ENCODE assay signal across 8 cellular contexts in the genomic region with DNA sequence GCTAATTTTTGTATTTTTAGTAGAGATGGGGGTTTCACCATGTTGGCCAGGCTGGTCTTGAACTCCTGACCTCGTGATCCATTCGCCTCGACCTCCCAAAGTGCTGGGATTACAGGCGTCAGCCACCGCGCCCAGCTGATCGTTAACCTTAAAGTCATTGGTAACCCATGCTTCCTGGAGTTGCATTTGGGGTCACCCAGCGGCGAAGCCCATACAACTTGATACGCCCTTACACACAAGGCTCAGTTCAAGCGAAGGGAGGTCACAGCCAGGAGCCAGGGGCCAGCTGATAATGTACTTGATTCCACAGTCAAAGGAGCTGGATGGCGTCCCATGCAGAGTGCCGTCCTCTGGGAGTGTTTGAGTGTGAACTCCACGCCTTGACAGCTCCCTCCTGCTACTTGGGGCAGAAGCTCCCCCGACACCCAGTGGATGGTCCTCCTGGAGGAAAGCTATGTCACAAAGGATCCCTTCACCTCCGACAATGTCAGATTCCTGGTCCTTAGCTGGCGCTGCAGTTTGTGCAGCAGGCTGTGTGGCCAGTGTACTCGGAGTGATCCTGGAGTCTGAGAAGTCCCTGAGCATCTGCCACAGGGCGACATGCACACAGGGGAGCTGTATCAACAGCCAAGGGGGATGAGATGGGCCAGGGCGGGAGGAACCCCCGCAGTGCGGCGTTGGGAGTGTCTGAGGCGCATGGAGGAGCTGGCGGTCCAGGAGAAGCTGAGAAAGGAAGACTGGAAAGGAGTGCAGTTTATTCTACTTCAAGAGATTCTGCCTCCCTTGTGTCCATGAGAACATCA. TPM values are rescaled to one million over a fixed set of nuclear protein-coding genes. Genes with fewer than 3 reads are reported as not detected.
DNase-seq lines count a peak whose midpoint lies in the region; ATAC-seq, FAIRE-seq and TF ChIP-seq lines count a peak whose summit lies in the region.

No MANE protein-coding gene starts in this region.

- no peak for TF ChIP-seq RAD21 in HepG2 (CRISPR knock-in tag; IDR thresholded peaks at IDR 0.05)

- no peaks in the 10 kb centered on the region for H3K27me3 Mint-ChIP-seq in T-helper 2 cell treated with Interferon-gamma antibody and Interleukin-4, amounts not matched to agents 5 μg/mL and 100 μg/mL, for 36 hours (ENCODE audit: low read depth)
- H3K27me3 Mint-ChIP-seq in activated naive CD8-positive, alpha-beta T cell treated with anti-CD3 and anti-CD28 coated beads, Interleukin-2, amount 50 U/mL, for 24 hours, result no peaks in the 10 kb centered on the region

- H3K27me3 ChIP-seq in HepG2 (ENCODE audit: control insufficient read depth in 1 of 2, insufficient read depth in 2 of 2, low read length in 2 of 2) (no peaks in the 10 kb centered on the region), subcutaneous abdominal adipose tissue (ENCODE audit: control insufficient read depth in 5 of 5, insufficient read depth in 4 of 5, low read length in 5 of 5) (no peaks in the 10 kb centered on the region)

- DNase-seq in T-helper 2 cell treated with Interferon-gamma antibody and Interleukin-4, amounts not matched to agents 5 μg/mL and 100 μg/mL, for 36 hours (ENCODE audit: low spot score), result no peak
- DNase-seq in T-helper 2 cell (no peak), HepG2 (ENCODE audit: low spot score) (no peak), MV-4-11 (lab: John Stamatoyannopoulos, UW) (no peak)
- DNase-seq in activated naive CD8-positive, alpha-beta T cell treated with anti-CD3 and anti-CD28 coated beads, Interleukin-2, amount 50 U/mL, for 24 hours, result no peak
- DNase-seq in activated CD4-positive, CD25-positive, alpha-beta regulatory T cell (lab: John Stamatoyannopoulos, UW), result no peak

- H3K36me3 Mint-ChIP-seq in T-helper 2 cell treated with Interferon-gamma antibody and Interleukin-4, amounts not matched to agents 5 μg/mL and 100 μg/mL, for 36 hours (ENCODE audit: low read depth), result peaks cover 9% of the 10 kb centered on the region
- peaks cover 12% of the 10 kb centered on the region for H3K36me3 Mint-ChIP-seq in activated naive CD8-positive, alpha-beta T cell treated with anti-CD3 and anti-CD28 coated beads, Interleukin-2, amount 50 U/mL, for 24 hours (ENCODE audit: low read depth)

- no peak overlapping the region for H3K9ac ChIP-seq in HepG2 (ENCODE audit: insufficient read depth, low read depth, low read length)
- no peak overlapping the region for H3K9ac ChIP-seq in subcutaneous abdominal adipose tissue (ENCODE audit: low read length in 5 of 5)

- H3K4me3 ChIP-seq in HepG2 (replicated peaks in 1 of 3; ENCODE audit: insufficient read depth in 1 of 3, low read depth in 2 of 3, low read length in 3 of 3) (no peak overlapping the region), subcutaneous abdominal adipose tissue (ENCODE audit: low read depth in 1 of 5, low read length in 5 of 5) (peak overlapping the region; percentile 22 to 81 (median 69))

- no peaks in the 10 kb centered on the region for H4K20me1 ChIP-seq in HepG2 (ENCODE audit: insufficient read depth, low read length)

- H3K9me3 ChIP-seq in HepG2 (ENCODE audit: low read length), result no peaks in the 10 kb centered on the region
- H3K9me3 ChIP-seq in subcutaneous abdominal adipose tissue (ENCODE audit: control insufficient read depth in 5 of 5, low read length in 5 of 5), result no peaks in the 10 kb centered on the region

- no peak for TF ChIP-seq CTCF in HepG2 (CRISPR knock-in tag; IDR thresholded peaks at IDR 0.05)

- H3K4me2 ChIP-seq in HepG2 (ENCODE audit: low read depth, low read length), result no peak overlapping the region

- no peak for FAIRE-seq in HepG2 (lab: Jason Lieb, UNC)

- TF ChIP-seq EP300 in HepG2 (IDR thresholded peaks at IDR 0.05; ENCODE audit: low read depth in 2 of 2, low read length in 2 of 2), result no peak
- no peak for TF ChIP-seq EP300 in HepG2 (CRISPR knock-in tag; IDR thresholded peaks at IDR 0.05; ENCODE audit: borderline replicate concordance)

- peak overlapping the region; percentile 56 for H3K4me3 Mint-ChIP-seq in T-helper 2 cell treated with Interferon-gamma antibody and Interleukin-4, amounts not matched to agents 5 μg/mL and 100 μg/mL, for 36 hours
- H3K4me3 Mint-ChIP-seq in activated naive CD8-positive, alpha-beta T cell treated with anti-CD3 and anti-CD28 coated beads, Interleukin-2, amount 50 U/mL, for 24 hours, result peak overlapping the region; percentile 76

- H3K27ac ChIP-seq in HepG2 (ENCODE audit: extremely low read length, insufficient read depth, low read length) (no peak overlapping the region), subcutaneous abdominal adipose tissue (ENCODE audit: low read depth, low read length) (peak overlapping the region; percentile 78)

- POLR2A ChIA-PET in HepG2 (lab: Yijun Ruan, JAX), result interaction anchor here (1.1 kb wide), 1 partner anchor 8 kb away, joined by 8 read pairs; a partner anchor contains a TSS

- 99% methylated on average over 25 of the region's 25 CpGs for WGBS in HepG2 (ENCODE audit: low lambda C conversion rate)

- no peak for ATAC-seq in activated naive CD8-positive, alpha-beta T cell treated with anti-CD3 and anti-CD28 coated beads, Interleukin-2, amount 50 U/mL, for 24 hours
- ATAC-seq in HepG2 (peak; percentile 34; the same call in 2 of the 3 replicates), HG02571 (IDR thresholded peaks at IDR 0.05; ENCODE audit: unreplicated experiment) (no peak)

- intact Hi-C loops in HepG2 (cut with micrococcal nuclease; ENCODE audit: unreplicated experiment), result no loop called here

- H3K9me3 Mint-ChIP-seq in T-helper 2 cell treated with Interferon-gamma antibody and Interleukin-4, amounts not matched to agents 5 μg/mL and 100 μg/mL, for 36 hours, result no peaks in the 10 kb centered on the region
- no peaks in the 10 kb centered on the region for H3K9me3 Mint-ChIP-seq in activated naive CD8-positive, alpha-beta T cell treated with anti-CD3 and anti-CD28 coated beads, Interleukin-2, amount 50 U/mL, for 24 hours

- peaks cover 33% of the 10 kb centered on the region for H3K4me1 Mint-ChIP-seq in T-helper 2 cell treated with Interferon-gamma antibody and Interleukin-4, amounts not matched to agents 5 μg/mL and 100 μg/mL, for 36 hours (ENCODE audit: low read depth)
- peaks cover 39% of the 10 kb centered on the region for H3K4me1 Mint-ChIP-seq in activated naive CD8-positive, alpha-beta T cell treated with anti-CD3 and anti-CD28 coated beads, Interleukin-2, amount 50 U/mL, for 24 hours

- H2AFZ ChIP-seq in HepG2 (ENCODE audit: low read length), result no peak overlapping the region

- H3K36me3 ChIP-seq in HepG2 (replicated peaks in 1 of 2; ENCODE audit: control insufficient read depth in 1 of 2, insufficient read depth in 2 of 2, low read length in 2 of 2) (peaks cover 2 to 3% of the 10 kb centered on the region in 2 experiments; a peak in 2 of 5 replicates), subcutaneous abdominal adipose tissue (ENCODE audit: control insufficient read depth in 5 of 5, insufficient read depth in 5 of 5, low read length in 5 of 5) (no peaks in the 10 kb centered on the region)

- in situ Hi-C loops in HepG2 (cut with HindIII; ENCODE audit: extremely low pct_ligation_motif_present, low pct_unique_long_range_greater_than_20kb), result no loop called here

- CTCF ChIA-PET in HepG2 (lab: Yijun Ruan, JAX; ENCODE audit: low intra/inter-chr PET ratio, low total read pairs), result no interaction called here

- no TSS peak for BruUV-seq in HepG2 (replicated peaks; lab: Mats Ljungman, UMichigan)

- H3K27ac Mint-ChIP-seq in T-helper 2 cell treated with Interferon-gamma antibody and Interleukin-4, amounts not matched to agents 5 μg/mL and 100 μg/mL, for 36 hours, result peak overlapping the region; percentile 83
- peak overlapping the region; percentile 69 for H3K27ac Mint-ChIP-seq in activated naive CD8-positive, alpha-beta T cell treated with anti-CD3 and anti-CD28 coated beads, Interleukin-2, amount 50 U/mL, for 24 hours

- H3K79me2 ChIP-seq in HepG2 (ENCODE audit: insufficient read depth, low read length), result peaks cover 6% of the 10 kb centered on the region

- TF ChIP-seq POLR2A in HepG2 (IDR thresholded peaks at IDR 0.05; ENCODE audit: insufficient read depth in 1 of 2, low read depth in 2 of 2, low read length in 2 of 2), result no peak

- H3K4me1 ChIP-seq in HepG2 (ENCODE audit: insufficient read depth, low read length), result peaks cover 15% of the 10 kb centered on the region
- H3K4me1 ChIP-seq in subcutaneous abdominal adipose tissue (ENCODE audit: control insufficient read depth in 5 of 5, insufficient read depth in 5 of 5, low read length in 5 of 5), result peaks cover 0 to 13% (median 11%) of the 10 kb centered on the region in 5 donors

RNA-seq across cellular contexts. Expression of a gene that starts 7.9 kb away (rescaled TPM):
- 12.1 and 12.6 TPM in 2 replicates for total RNA-seq in HepG2 (2016; rRNA removed; fragmentation: Illumina TruSeq; extraction: Trizol)
- total RNA-seq in HepG2 (2016; cell fraction: cytosol; rRNA removed; fragmentation: Illumina TruSeq; extraction: Trizol; ENCODE audit: low read depth), result 11.8 and 17.4 TPM in 2 replicates
- 5.5 and 11.3 TPM in 2 replicates for total RNA-seq in HepG2 (2016; cell fraction: insoluble cytoplasmic fraction; rRNA removed; fragmentation: Illumina TruSeq; extraction: Trizol)
- 9.1 and 10.3 TPM in 2 replicates for total RNA-seq in HepG2 (2016; cell fraction: membrane; rRNA removed; fragmentation: Illumina TruSeq; extraction: Trizol)
- 30.1 and 37.8 TPM in 2 replicates for total RNA-seq in HepG2 (2016; cell fraction: nucleus; rRNA removed; fragmentation: Illumina TruSeq; extraction: Trizol)
- 8.3 and 9.8 TPM in 2 replicates for polyA plus RNA-seq in HepG2 (2011; rRNA removed)
- polyA plus RNA-seq in HepG2 (2011; cell fraction: cytosol; rRNA removed), result 3.0 and 3.5 TPM in 2 replicates
- 13.4 and 18.3 TPM in 2 replicates for polyA plus RNA-seq in HepG2 (2011; cell fraction: nucleus; rRNA removed)
- 6.2 and 11.1 TPM in 2 replicates for polyA plus RNA-seq in HepG2 (2012)
- 0.94 and 3.3 TPM in 2 replicates for polyA plus RNA-seq in HepG2 (2016; cell fraction: cytosol; fragmentation: Illumina TruSeq; extraction: Trizol; ENCODE audit: low read depth)
- polyA plus RNA-seq in HepG2 (2016; cell fraction: insoluble cytoplasmic fraction; fragmentation: Illumina TruSeq; extraction: Trizol; ENCODE audit: low read depth), result 5.6 and 6.0 TPM in 2 replicates
- 1.7 and 2.3 TPM in 2 replicates for polyA plus RNA-seq in HepG2 (2016; cell fraction: membrane; fragmentation: Illumina TruSeq; extraction: Trizol; ENCODE audit: low read depth)
- polyA plus RNA-seq in HepG2 (2016; cell fraction: nucleus; fragmentation: Illumina TruSeq; extraction: Trizol; ENCODE audit: insufficient read depth, low read depth), result 30.8 and 41.3 TPM in 2 replicates
- 8.9 and 12.5 TPM in 2 replicates for polyA minus RNA-seq in HepG2 (2011; rRNA and poly(A)+ RNA removed; ENCODE audit: low replicate concordance)
- polyA minus RNA-seq in HepG2 (2011; cell fraction: cytosol; rRNA and poly(A)+ RNA removed), result 3.3 and 4.6 TPM in 2 replicates
- 49.1 and 55.3 TPM in 2 replicates for polyA minus RNA-seq in HepG2 (2011; cell fraction: nucleus; rRNA and poly(A)+ RNA removed)

RNA-seq across cellular contexts. Expression of a gene that starts 8.3 kb away (rescaled TPM):
- 2,779 and 3,447 TPM in 2 replicates for total RNA-seq in HepG2 (2016; rRNA removed; fragmentation: Illumina TruSeq; extraction: Trizol)
- total RNA-seq in HepG2 (2016; cell fraction: cytosol; rRNA removed; fragmentation: Illumina TruSeq; extraction: Trizol; ENCODE audit: low read depth), result 3,724 and 4,228 TPM in 2 replicates
- 2,787 and 3,487 TPM in 2 replicates for total RNA-seq in HepG2 (2016; cell fraction: insoluble cytoplasmic fraction; rRNA removed; fragmentation: Illumina TruSeq; extraction: Trizol)
- 5,337 and 5,584 TPM in 2 replicates for total RNA-seq in HepG2 (2016; cell fraction: membrane; rRNA removed; fragmentation: Illumina TruSeq; extraction: Trizol)
- 970 and 1,023 TPM in 2 replicates for total RNA-seq in HepG2 (2016; cell fraction: nucleus; rRNA removed; fragmentation: Illumina TruSeq; extraction: Trizol)
- 2,422 and 3,269 TPM in 2 replicates for polyA plus RNA-seq in HepG2 (2011; rRNA removed)
- polyA plus RNA-seq in HepG2 (2011; cell fraction: cytosol; rRNA removed), result 2,304 and 3,147 TPM in 2 replicates
- polyA plus RNA-seq in HepG2 (2011; cell fraction: nucleus; rRNA removed), result 359 and 512 TPM in 2 replicates
- 3,631 and 4,280 TPM in 2 replicates for polyA plus RNA-seq in HepG2 (2012)
- polyA plus RNA-seq in HepG2 (2016; cell fraction: cytosol; fragmentation: Illumina TruSeq; extraction: Trizol; ENCODE audit: low read depth), result 4,950 and 4,974 TPM in 2 replicates
- polyA plus RNA-seq in HepG2 (2016; cell fraction: insoluble cytoplasmic fraction; fragmentation: Illumina TruSeq; extraction: Trizol; ENCODE audit: low read depth), result 3,258 and 3,662 TPM in 2 replicates
- polyA plus RNA-seq in HepG2 (2016; cell fraction: membrane; fragmentation: Illumina TruSeq; extraction: Trizol; ENCODE audit: low read depth), result 5,339 and 5,592 TPM in 2 replicates
- polyA plus RNA-seq in HepG2 (2016; cell fraction: nucleus; fragmentation: Illumina TruSeq; extraction: Trizol; ENCODE audit: insufficient read depth, low read depth), result 1,724 and 1,834 TPM in 2 replicates
- polyA minus RNA-seq in HepG2 (2011; rRNA and poly(A)+ RNA removed; ENCODE audit: low replicate concordance), result 125 and 308 TPM in 2 replicates
- polyA minus RNA-seq in HepG2 (2011; cell fraction: cytosol; rRNA and poly(A)+ RNA removed), result 415 and 421 TPM in 2 replicates
- polyA minus RNA-seq in HepG2 (2011; cell fraction: nucleus; rRNA and poly(A)+ RNA removed), result 265 and 307 TPM in 2 replicates

RNA-seq across cellular contexts. Expression of a gene that starts 44.9 kb away (rescaled TPM):
- 92.1 and 118 TPM in 2 replicates for total RNA-seq in HepG2 (2016; rRNA removed; fragmentation: Illumina TruSeq; extraction: Trizol)
- 21.8 and 23.5 TPM in 2 replicates for total RNA-seq in HepG2 (2016; cell fraction: cytosol; rRNA removed; fragmentation: Illumina TruSeq; extraction: Trizol; ENCODE audit: low read depth)
- 93.6 and 122 TPM in 2 replicates for total RNA-seq in HepG2 (2016; cell fraction: insoluble cytoplasmic fraction; rRNA removed; fragmentation: Illumina TruSeq; extraction: Trizol)
- total RNA-seq in HepG2 (2016; cell fraction: membrane; rRNA removed; fragmentation: Illumina TruSeq; extraction: Trizol), result 55.0 and 56.5 TPM in 2 replicates
- total RNA-seq in HepG2 (2016; cell fraction: nucleus; rRNA removed; fragmentation: Illumina TruSeq; extraction: Trizol), result 60.4 and 62.8 TPM in 2 replicates
- polyA plus RNA-seq in HepG2 (2011; rRNA removed), result 24.3 and 32.1 TPM in 2 replicates
- polyA plus RNA-seq in HepG2 (2011; cell fraction: cytosol; rRNA removed), result 16.5 and 20.9 TPM in 2 replicates
- 32.9 and 33.4 TPM in 2 replicates for polyA plus RNA-seq in HepG2 (2011; cell fraction: nucleus; rRNA removed)
- polyA plus RNA-seq in HepG2 (2012), result 37.6 and 54.9 TPM in 2 replicates
- polyA plus RNA-seq in HepG2 (2016; cell fraction: cytosol; fragmentation: Illumina TruSeq; extraction: Trizol; ENCODE audit: low read depth), result 9.6 TPM in 2 replicates
- polyA plus RNA-seq in HepG2 (2016; cell fraction: insoluble cytoplasmic fraction; fragmentation: Illumina TruSeq; extraction: Trizol; ENCODE audit: low read depth), result 93.7 and 99.1 TPM in 2 replicates
- polyA plus RNA-seq in HepG2 (2016; cell fraction: membrane; fragmentation: Illumina TruSeq; extraction: Trizol; ENCODE audit: low read depth), result 24.8 and 29.0 TPM in 2 replicates
- 77.0 and 78.6 TPM in 2 replicates for polyA plus RNA-seq in HepG2 (2016; cell fraction: nucleus; fragmentation: Illumina TruSeq; extraction: Trizol; ENCODE audit: insufficient read depth, low read depth)
- polyA minus RNA-seq in HepG2 (2011; rRNA and poly(A)+ RNA removed; ENCODE audit: low replicate concordance), result 39.6 and 42.1 TPM in 2 replicates
- polyA minus RNA-seq in HepG2 (2011; cell fraction: cytosol; rRNA and poly(A)+ RNA removed), result 26.6 and 34.5 TPM in 2 replicates
- 75.2 and 79.7 TPM in 2 replicates for polyA minus RNA-seq in HepG2 (2011; cell fraction: nucleus; rRNA and poly(A)+ RNA removed)

Comparison
In these comparisons a context has a peak if more than half of its experiments do, and no peak if none do; other contexts are left out.
1. H3K4me3 ChIP-seq: peak in subcutaneous abdominal adipose tissue (5 of 5); none in HepG2 (0 of 3).